8 cellular contexts compared by ENCODE assay signal in genomic region chr7:29609162-29610030, GRCh38.
DNase-seq lines count a peak whose midpoint lies in the region; ATAC-seq, FAIRE-seq and TF ChIP-seq lines count a peak whose summit lies in the region.

No MANE protein-coding gene starts in this region.

- no peaks in the 10 kb centered on the region for H3K9me3 ChIP-seq in adipocyte (ENCODE audit: control insufficient read depth, low read length)

- ATAC-seq in GM18873 (IDR thresholded peaks at IDR 0.05; ENCODE audit: low FRiP score, unreplicated experiment): no peak

- H3K27me3 ChIP-seq in adipocyte (replicated peaks; ENCODE audit: control insufficient read depth, insufficient read depth, low read length): no peaks in the 10 kb centered on the region

- H3K4me1 ChIP-seq in adipocyte (ENCODE audit: control insufficient read depth, insufficient read depth, low read length): peaks cover 89% of the 10 kb centered on the region

- TF ChIP-seq CTCF in D721Med (IDR thresholded peaks at IDR 0.05; ENCODE audit: insufficient read depth, missing control alignments): peak; percentile 54
- TF ChIP-seq CTCF in LNCAP (IDR thresholded peaks at IDR 0.05): peak; percentile 94

- H3K36me3 ChIP-seq in adipocyte (ENCODE audit: control insufficient read depth, insufficient read depth, low read length, severe bottlenecking): no peaks in the 10 kb centered on the region

- H3K4me3 ChIP-seq in adipocyte (ENCODE audit: low read length): peak overlapping the region; percentile 1

- DNase-seq in D721Med (ENCODE audit: insufficient read length, low spot score): no peak
- peak; percentile 20 for DNase-seq in adipocyte (ENCODE audit: low read depth)
- peak; percentile 86 for DNase-seq in kidney tubule cell (ENCODE audit: low spot score)
- DNase-seq in MV-4-11 (lab: John Stamatoyannopoulos, UW): no peak
- DNase-seq in activated CD4-positive, alpha-beta T cell treated with anti-CD3 and anti-CD28 coated beads for 1 hour: no peak
- DNase-seq in KG1 (lab: John Stamatoyannopoulos, UW): no peak

- peak overlapping the region; percentile 31 for H3K9ac ChIP-seq in adipocyte (ENCODE audit: low read length)

- FAIRE-seq in D721Med (lab: Jason Lieb, UNC): no peak

Comparison
In these comparisons a context has a peak if more than half of its experiments do, and no peak if none do; other contexts are left out.
1. DNase-seq: peak in adipocyte (single experiment) and kidney tubule cell (single experiment); none in D721Med (single experiment), MV-4-11 (single experiment), activated CD4-positive, alpha-beta T cell treated with anti-CD3 and anti-CD28 coated beads for 1 hour (single experiment) and KG1 (single experiment).